Comparison of ENCODE assay signal across 19 cellular contexts in genomic region chr17:57672971-57673370, GRCh38.
A peak's percentile ranks its signal among the peaks of the same experiment; 100 is the strongest.
DNase-seq lines count a peak whose midpoint lies in the region; ATAC-seq, FAIRE-seq and TF ChIP-seq lines count a peak whose summit lies in the region.
"Had no signal": no experiment of that assay in that cellular context is flagged by ENCODE, and none has a peak within 500 bp of the region (broad histone marks: within the 10 kb centered on the region; RNA-seq: fewer than 3 reads in every experiment).

No MANE protein-coding gene starts in this region.

- no peaks in the 10 kb centered on the region for H3K27me3 Mint-ChIP-seq in activated T-cell treated with anti-CD3 and anti-CD28 coated beads, Interleukin-2, amount 50 U/mL, for 72 hours (ENCODE audit: low read depth)
- no peaks in the 10 kb centered on the region for H3K27me3 Mint-ChIP-seq in activated CD8-positive, alpha-beta memory T cell treated with anti-CD3 and anti-CD28 coated beads, Interleukin-2, amount 10 ng/mL, durations not matched to agents 7 days and 5 days
- no peaks in the 10 kb centered on the region for H3K27me3 Mint-ChIP-seq in endodermal cell (ENCODE audit: insufficient read depth)
- H3K27me3 Mint-ChIP-seq: stimulated activated naive CD8-positive, alpha-beta T cell treated with anti-CD3 and anti-CD28 coated beads, Interleukin-15, Interleukin-2, amounts not matched to agents 100 ng/mL and 50 ng/mL, for 24 hours had no signal

- no peaks in the 10 kb centered on the region for H3K9me3 ChIP-seq in endodermal cell (ENCODE audit: control insufficient read depth, low read length)
- H3K9me3 ChIP-seq: mucosa of descending colon, Peyer's patch, vagina had no signal

- ATAC-seq in activated T-cell treated with anti-CD3 and anti-CD28 coated beads, Interleukin-2, amount 50 U/mL, for 72 hours (replicated peaks in 1 of 2): no peak
- no peak for ATAC-seq in activated CD8-positive, alpha-beta memory T cell treated with anti-CD3 and anti-CD28 coated beads, Interleukin-2, amount 10 ng/mL, durations not matched to agents 7 days and 5 days
- ATAC-seq in stimulated activated effector memory CD8-positive, alpha-beta T cell treated with anti-CD3 and anti-CD28 coated beads, Interleukin-12 subunit alpha, Interleukin-12 subunit beta, amount 100 ng/mL, for 72 hours: no peak
- ATAC-seq in GM19467 (IDR thresholded peaks at IDR 0.05; ENCODE audit: unreplicated experiment): no peak

- H3K27ac Mint-ChIP-seq in activated T-cell treated with anti-CD3 and anti-CD28 coated beads, Interleukin-2, amount 50 U/mL, for 72 hours: peak overlapping the region; percentile 21
- H3K27ac Mint-ChIP-seq in activated CD8-positive, alpha-beta memory T cell treated with anti-CD3 and anti-CD28 coated beads, Interleukin-2, amount 10 ng/mL, durations not matched to agents 7 days and 5 days: peak overlapping the region; percentile 96
- no peak overlapping the region for H3K27ac Mint-ChIP-seq in endodermal cell
- H3K27ac Mint-ChIP-seq in stimulated activated effector memory CD8-positive, alpha-beta T cell treated with anti-CD3 and anti-CD28 coated beads, Interleukin-12 subunit alpha, Interleukin-12 subunit beta, amount 100 ng/mL, for 72 hours: peak overlapping the region; percentile 89
- H3K27ac Mint-ChIP-seq: HFFc6 had no signal

- 94 to 96% methylated on average over 4 of the region's 4 CpGs for WGBS in endodermal cell (ENCODE audit: insufficient coverage in 1 of 2, insufficient read length in 1 of 2), 2 experiments

- no peaks in the 10 kb centered on the region for H3K4me1 ChIP-seq in endodermal cell (ENCODE audit: control insufficient read depth, insufficient read depth, low read length)

- no peak overlapping the region for H3K4me3 ChIP-seq in endodermal cell (ENCODE audit: low read length)
- H3K4me3 ChIP-seq: hepatocyte, mucosa of descending colon, Peyer's patch, skin epidermis, vagina had no signal

- no peak for FAIRE-seq in RCC 7860 (lab: Jason Lieb, UNC)
- FAIRE-seq: G401.6, GM12892 had no signal

- H3K27ac ChIP-seq in endodermal cell (ENCODE audit: low read depth, low read length): no peak overlapping the region
- H3K27ac ChIP-seq: hepatocyte, Peyer's patch, vagina had no signal

- no peaks in the 10 kb centered on the region for H3K9me3 Mint-ChIP-seq in activated T-cell treated with anti-CD3 and anti-CD28 coated beads, Interleukin-2, amount 50 U/mL, for 72 hours
- no peaks in the 10 kb centered on the region for H3K9me3 Mint-ChIP-seq in activated CD8-positive, alpha-beta memory T cell treated with anti-CD3 and anti-CD28 coated beads, Interleukin-2, amount 10 ng/mL, durations not matched to agents 7 days and 5 days (ENCODE audit: low read depth)
- no peaks in the 10 kb centered on the region for H3K9me3 Mint-ChIP-seq in endodermal cell
- no peaks in the 10 kb centered on the region for H3K9me3 Mint-ChIP-seq in stimulated activated effector memory CD8-positive, alpha-beta T cell treated with anti-CD3 and anti-CD28 coated beads, Interleukin-12 subunit alpha, Interleukin-12 subunit beta, amount 100 ng/mL, for 72 hours
- H3K9me3 Mint-ChIP-seq: HFFc6; stimulated activated naive CD8-positive, alpha-beta T cell treated with anti-CD3 and anti-CD28 coated beads, Interleukin-15, Interleukin-2, amounts not matched to agents 100 ng/mL and 50 ng/mL, for 24 hours had no signal

- TF ChIP-seq CTCF in endodermal cell (conservative IDR thresholded peaks at IDR 0.05): no peak

- H3K9ac ChIP-seq in endodermal cell (ENCODE audit: extremely low read depth, low read length, poor library complexity, severe bottlenecking): no peak overlapping the region

- CTCF ChIA-PET in activated CD8-positive, alpha-beta memory T cell treated with anti-CD3 and anti-CD28 coated beads, Interleukin-2, amount 10 ng/mL, durations not matched to agents 7 days and 5 days (lab: Charles Lee): interaction anchor here (1.1 to 5.0 kb wide), 16 partner anchors 13 to 430 kb away, joined by 3 to 108 read pairs (median 6); no protein-coding TSS in a partner anchor

- H3K4me1 Mint-ChIP-seq in activated T-cell treated with anti-CD3 and anti-CD28 coated beads, Interleukin-2, amount 50 U/mL, for 72 hours (ENCODE audit: low read depth): peaks cover 33% of the 10 kb centered on the region
- peaks cover 41% of the 10 kb centered on the region for H3K4me1 Mint-ChIP-seq in activated CD8-positive, alpha-beta memory T cell treated with anti-CD3 and anti-CD28 coated beads, Interleukin-2, amount 10 ng/mL, durations not matched to agents 7 days and 5 days
- peaks cover 7% of the 10 kb centered on the region for H3K4me1 Mint-ChIP-seq in endodermal cell
- H3K4me1 Mint-ChIP-seq in stimulated activated effector memory CD8-positive, alpha-beta T cell treated with anti-CD3 and anti-CD28 coated beads, Interleukin-12 subunit alpha, Interleukin-12 subunit beta, amount 100 ng/mL, for 72 hours: peaks cover 42% of the 10 kb centered on the region

- H3K36me3 ChIP-seq in endodermal cell (ENCODE audit: control insufficient read depth, insufficient read depth, low read length): peaks cover 20% of the 10 kb centered on the region
- H3K36me3 ChIP-seq: Peyer's patch, vagina had no signal

- no peaks in the 10 kb centered on the region for H3K36me3 Mint-ChIP-seq in activated T-cell treated with anti-CD3 and anti-CD28 coated beads, Interleukin-2, amount 50 U/mL, for 72 hours (ENCODE audit: insufficient read depth in 2 of 2)
- H3K36me3 Mint-ChIP-seq in activated CD8-positive, alpha-beta memory T cell treated with anti-CD3 and anti-CD28 coated beads, Interleukin-2, amount 10 ng/mL, durations not matched to agents 7 days and 5 days: peaks cover 5% of the 10 kb centered on the region
- peaks cover 40% of the 10 kb centered on the region for H3K36me3 Mint-ChIP-seq in endodermal cell (ENCODE audit: low read depth)
- peaks cover 8% of the 10 kb centered on the region for H3K36me3 Mint-ChIP-seq in stimulated activated effector memory CD8-positive, alpha-beta T cell treated with anti-CD3 and anti-CD28 coated beads, Interleukin-12 subunit alpha, Interleukin-12 subunit beta, amount 100 ng/mL, for 72 hours

- no peak overlapping the region for H3K4me3 Mint-ChIP-seq in activated T-cell treated with anti-CD3 and anti-CD28 coated beads, Interleukin-2, amount 50 U/mL, for 72 hours
- no peak overlapping the region for H3K4me3 Mint-ChIP-seq in activated CD8-positive, alpha-beta memory T cell treated with anti-CD3 and anti-CD28 coated beads, Interleukin-2, amount 10 ng/mL, durations not matched to agents 7 days and 5 days
- no peak overlapping the region for H3K4me3 Mint-ChIP-seq in endodermal cell
- no peak overlapping the region for H3K4me3 Mint-ChIP-seq in stimulated activated effector memory CD8-positive, alpha-beta T cell treated with anti-CD3 and anti-CD28 coated beads, Interleukin-12 subunit alpha, Interleukin-12 subunit beta, amount 100 ng/mL, for 72 hours
- H3K4me3 Mint-ChIP-seq: HFFc6; stimulated activated naive CD8-positive, alpha-beta T cell treated with anti-CD3 and anti-CD28 coated beads, Interleukin-15, Interleukin-2, amounts not matched to agents 100 ng/mL and 50 ng/mL, for 24 hours had no signal

- H3K27me3 ChIP-seq in endodermal cell (ENCODE audit: control insufficient read depth, insufficient read depth, low read length, poor library complexity, severe bottlenecking): no peaks in the 10 kb centered on the region
- H3K27me3 ChIP-seq: hepatocyte, Peyer's patch, vagina had no signal

- no peak for DNase-seq in activated T-cell treated with anti-CD3 and anti-CD28 coated beads, Interleukin-2, amount 50 U/mL, for 72 hours
- DNase-seq in activated T-cell treated with anti-CD3 and anti-CD28 coated beads for 4 hours (no peak), endodermal cell (peak; percentile 38), RCC 7860 (ENCODE audit: low spot score) (no peak), HCEC 1CT (no peak)
- no peak for DNase-seq in activated CD8-positive, alpha-beta memory T cell treated with anti-CD3 and anti-CD28 coated beads, Interleukin-2, amount 10 ng/mL, durations not matched to agents 7 days and 5 days
- peak in 1 of 2 donors; percentile 38 for DNase-seq in stimulated activated effector memory CD8-positive, alpha-beta T cell treated with anti-CD3 and anti-CD28 coated beads, Interleukin-12 subunit alpha, Interleukin-12 subunit beta, amount 100 ng/mL, for 72 hours (ENCODE audit: low spot score in 2 of 2)
- DNase-seq: activated CD4-positive, CD25-positive, alpha-beta regulatory T cell; HFFc6; mucosa of descending colon; Peyer's patch; SW 1271 had no signal
